In genomic region chr2:105369777-105370690, GRCh38 we compare ENCODE assay signal across 8 cellular contexts. TPM values are rescaled to one million over a fixed set of nuclear protein-coding genes. Genes with fewer than 3 reads are reported as not detected.
A peak's percentile ranks its signal among the peaks of the same experiment; 100 is the strongest.
DNase-seq lines count a peak whose midpoint lies in the region; ATAC-seq and TF ChIP-seq lines count a peak whose summit lies in the region.

No MANE protein-coding gene starts in this region.

- H3K79me2 ChIP-seq in GM23248 (ENCODE audit: insufficient read depth) (peaks cover 100% of the 10 kb centered on the region), SK-N-SH (ENCODE audit: insufficient read depth) (peaks cover 31% of the 10 kb centered on the region; the same call in 1 of the 2 replicates)

- H3K4me3 ChIP-seq in GM23248 (no peak overlapping the region), SK-N-SH (ENCODE audit: low read depth in 2 of 2, low read length in 1 of 2) (no peak overlapping the region), upper lobe of right lung (no peak overlapping the region)

- H3K9me2 ChIP-seq in GM23248 (ENCODE audit: insufficient read depth) = no peaks in the 10 kb centered on the region
- H3K9me2 ChIP-seq in SK-N-SH = no peaks in the 10 kb centered on the region

- H3K36me3 ChIP-seq in GM23248 (ENCODE audit: low read depth) (peaks cover 97% of the 10 kb centered on the region), SK-N-SH (replicated peaks in 1 of 2; ENCODE audit: control insufficient read depth in 1 of 2, insufficient read depth in 2 of 2, low read length in 1 of 2) (peaks cover 0 to 45% of the 10 kb centered on the region in 2 experiments), upper lobe of right lung (no peaks in the 10 kb centered on the region)

- H2AFZ ChIP-seq in GM23248 (no peak overlapping the region), SK-N-SH (ENCODE audit: low read depth) (no peak overlapping the region)

- POLR2A ChIA-PET in SK-N-SH (lab: Yijun Ruan, JAX) = no interaction called here

- TF ChIP-seq CTCF in SK-N-SH (IDR thresholded peaks at IDR 0.05) (peak; percentile 84), upper lobe of right lung (IDR thresholded peaks at IDR 0.05) (peak; percentile 92)

- H4K20me1 ChIP-seq in GM23248 (ENCODE audit: insufficient read depth) = no peaks in the 10 kb centered on the region
- no peaks in the 10 kb centered on the region for H4K20me1 ChIP-seq in SK-N-SH (ENCODE audit: insufficient read depth)

- ATAC-seq in upper lobe of right lung = peak; percentile 96

- H3K4me1 ChIP-seq in GM23248 (ENCODE audit: insufficient read depth) = peaks cover 33% of the 10 kb centered on the region
- H3K4me1 ChIP-seq in SK-N-SH (ENCODE audit: control insufficient read depth in 1 of 2, insufficient read depth in 2 of 2, low read depth in 1 of 2, low read length in 1 of 2) = peaks cover 0 to 4% of the 10 kb centered on the region in 2 experiments; a peak in 1 of 4 replicates
- peaks cover 11% of the 10 kb centered on the region for H3K4me1 ChIP-seq in upper lobe of right lung

- DNase-seq in ELF-1 (ENCODE audit: low read depth, low spot score) (peak; percentile 93), GM23248 (peak; percentile 91), LoVo (ENCODE audit: low spot score) (peak; percentile 53), SK-N-SH (peak; percentile 75), head of caudate nucleus (peak; percentile 77 to 95 (median 86)), posterior vena cava (ENCODE audit: low spot score) (peak; percentile 95), upper lobe of right lung (peak; percentile 90)
- peak; percentile 88 for DNase-seq in activated naive CD4-positive, alpha-beta T cell treated with anti-CD3 and anti-CD28 coated beads, Interleukin-2, amount 50 U/mL, for 16 hours

- no peaks in the 10 kb centered on the region for H3K27me3 ChIP-seq in GM23248 (replicated peaks; ENCODE audit: insufficient read depth)
- no peaks in the 10 kb centered on the region for H3K27me3 ChIP-seq in SK-N-SH (ENCODE audit: insufficient read depth)
- H3K27me3 ChIP-seq in upper lobe of right lung = no peaks in the 10 kb centered on the region

- H3K9ac ChIP-seq in GM23248 = no peak overlapping the region
- no peak overlapping the region for H3K9ac ChIP-seq in SK-N-SH

- peak; percentile 98 for TF ChIP-seq RAD21 in SK-N-SH (IDR thresholded peaks at IDR 0.05; ENCODE audit: low read length)

- H3K4me2 ChIP-seq in GM23248 (ENCODE audit: unreplicated experiment) (no peak overlapping the region), SK-N-SH (no peak overlapping the region)

- H3F3A ChIP-seq in GM23248 (ENCODE audit: insufficient read depth) (peaks cover 100% of the 10 kb centered on the region), SK-N-SH (replicated peaks; ENCODE audit: insufficient read depth) (peaks cover 8% of the 10 kb centered on the region)

- in situ Hi-C loops in GM23248 (cut with MboI) = loop anchor here (5.0 kb wide), 1 partner anchor 147 kb away; no protein-coding TSS in a partner anchor

- CTCF ChIA-PET in SK-N-SH (lab: Yijun Ruan, JAX) = interaction anchor here (0.8 to 8.6 kb wide), 22 partner anchors 8 to 1173 kb away, joined by 3 to 129 read pairs (median 4); partner anchors contain the start of gene FHL2

- H3K27ac ChIP-seq in GM23248 = peak overlapping the region; percentile 56
- H3K27ac ChIP-seq in SK-N-SH (ENCODE audit: low read depth in 2 of 2, low read length in 1 of 2) = no peak overlapping the region
- no peak overlapping the region for H3K27ac ChIP-seq in upper lobe of right lung

- intact Hi-C loops in head of caudate nucleus (cut with DNase I) (loop anchor here (5.0 kb wide), 1 partner anchor 147 kb away; no protein-coding TSS in a partner anchor), posterior vena cava (cut with DNase I) (loop anchor here (5.0 to 10.0 kb wide), 2 partner anchors 145 to 147 kb away; no protein-coding TSS in a partner anchor), upper lobe of right lung (cut with DNase I) (loop anchor here (5.0 kb wide), 1 partner anchor 147 kb away; no protein-coding TSS in a partner anchor)

- TF ChIP-seq EP300 in SK-N-SH (IDR thresholded peaks at IDR 0.05; ENCODE audit: borderline replicate concordance in 1 of 2, low read depth in 1 of 2, low read length in 1 of 2) = no peak

- 56% methylated on average over 30 of the region's 30 CpGs for WGBS in GM23248 (ENCODE audit: low coverage in 1 of 2, low lambda C conversion rate in 2 of 2, missing lambda C conversion rate in 2 of 2), 2 experiments
- WGBS in SK-N-SH (ENCODE audit: low lambda C conversion rate) = 52% methylated on average over 29 of the region's 30 CpGs

- H3K9me3 ChIP-seq in GM23248 (ENCODE audit: low read depth) = no peaks in the 10 kb centered on the region
- no peaks in the 10 kb centered on the region for H3K9me3 ChIP-seq in SK-N-SH
- no peaks in the 10 kb centered on the region for H3K9me3 ChIP-seq in upper lobe of right lung

TF ChIP-seq in SK-N-SH, 30 proteins besides CTCF, POLR2A, EP300 and RAD21:
- TF ChIP-seq EZH2phosphoT487 (IDR thresholded peaks at IDR 0.05; ENCODE audit: borderline replicate concordance, low read depth) (no peak), RXRA (IDR thresholded peaks at IDR 0.05; ENCODE audit: borderline replicate concordance, low read depth) (no peak), SMC3 (IDR thresholded peaks at IDR 0.05; ENCODE audit: low read depth, low read length) (peak; percentile 99), TCF12 (IDR thresholded peaks at IDR 0.05) (no peak), RCOR1 (IDR thresholded peaks at IDR 0.05; ENCODE audit: low read length) (0 out of 2 replicates have a peak, but pooled peaks have one; percentile 10), CHD2 (IDR thresholded peaks at IDR 0.05; ENCODE audit: low read length, partially characterized antibody) (peak; percentile 39), FOXJ3 (CRISPR knock-in tag; IDR thresholded peaks at IDR 0.05) (no peak), MXI1 (IDR thresholded peaks at IDR 0.05; ENCODE audit: low read depth, low read length) (peak; percentile 44), JUND (IDR thresholded peaks at IDR 0.05) (no peak), POLR2AphosphoS5 (IDR thresholded peaks at IDR 0.05; ENCODE audit: low read depth, low read length) (no peak), FOSL2 (IDR thresholded peaks at IDR 0.05; ENCODE audit: borderline replicate concordance, low read depth) (no peak), MEF2A (IDR thresholded peaks at IDR 0.05; ENCODE audit: borderline replicate concordance, low read depth) (no peak)

RNA-seq across cellular contexts. Expression of gene FHL2, which starts 28.8 kb away (rescaled TPM):
- 383 and 404 TPM in 2 replicates for total RNA-seq in GM23248 (2014; rRNA removed; shearing (Covaris generic))
- polyA plus RNA-seq in GM23248 (2016; fragmentation: Nextera tagmentation; extraction: Ambion mirVana) = 598 and 610 TPM in 2 replicates
- polyA plus RNA-seq in SK-N-SH (2012; rRNA removed) = 31.7 and 33.1 TPM in 2 replicates
- 25.7 and 28.6 TPM in 2 replicates for polyA plus RNA-seq in SK-N-SH (2012; cell fraction: cytosol; rRNA removed)
- 23.6 and 27.0 TPM in 2 replicates for polyA plus RNA-seq in SK-N-SH (2012; cell fraction: nucleus; rRNA removed)
- 100 to 1,000 TPM; 119 to 126 TPM for total RNA-seq in posterior vena cava
- total RNA-seq in upper lobe of right lung = 13.8 TPM

RNA-seq across cellular contexts. Expression of gene C2orf49, which starts 32.7 kb away (rescaled TPM):
- total RNA-seq in GM23248 (2014; rRNA removed; shearing (Covaris generic)) = 9.0 and 17.6 TPM in 2 replicates
- polyA plus RNA-seq in GM23248 (2016; fragmentation: Nextera tagmentation; extraction: Ambion mirVana) = 11.4 and 13.6 TPM in 2 replicates
- 7.6 and 8.5 TPM in 2 replicates for polyA plus RNA-seq in SK-N-SH (2012; rRNA removed)
- polyA plus RNA-seq in SK-N-SH (2012; cell fraction: cytosol; rRNA removed) = 10.4 and 14.9 TPM in 2 replicates
- polyA plus RNA-seq in SK-N-SH (2012; cell fraction: nucleus; rRNA removed) = 3.8 and 7.8 TPM in 2 replicates
- total RNA-seq in posterior vena cava = 10 to 100 TPM; 12.7 to 14.0 TPM
- 18.0 TPM for total RNA-seq in upper lobe of right lung

RNA-seq across cellular contexts. Expression of gene TGFBRAP1, which starts 40.5 kb away (rescaled TPM):
- 9.0 and 11.3 TPM in 2 replicates for total RNA-seq in GM23248 (2014; rRNA removed; shearing (Covaris generic))
- polyA plus RNA-seq in GM23248 (2016; fragmentation: Nextera tagmentation; extraction: Ambion mirVana) (8.3 and 8.5 TPM in 2 replicates), SK-N-SH (2012; rRNA removed) (5.7 and 6.6 TPM in 2 replicates)
- 5.2 and 6.4 TPM in 2 replicates for polyA plus RNA-seq in SK-N-SH (2012; cell fraction: cytosol; rRNA removed)
- 8.1 and 8.7 TPM in 2 replicates for polyA plus RNA-seq in SK-N-SH (2012; cell fraction: nucleus; rRNA removed)
- total RNA-seq in posterior vena cava (10 to 100 TPM; 16.1 to 18.8 TPM), upper lobe of right lung (22.9 TPM)
